ENCODE assay signal across 8 cellular contexts in the genomic region with DNA sequence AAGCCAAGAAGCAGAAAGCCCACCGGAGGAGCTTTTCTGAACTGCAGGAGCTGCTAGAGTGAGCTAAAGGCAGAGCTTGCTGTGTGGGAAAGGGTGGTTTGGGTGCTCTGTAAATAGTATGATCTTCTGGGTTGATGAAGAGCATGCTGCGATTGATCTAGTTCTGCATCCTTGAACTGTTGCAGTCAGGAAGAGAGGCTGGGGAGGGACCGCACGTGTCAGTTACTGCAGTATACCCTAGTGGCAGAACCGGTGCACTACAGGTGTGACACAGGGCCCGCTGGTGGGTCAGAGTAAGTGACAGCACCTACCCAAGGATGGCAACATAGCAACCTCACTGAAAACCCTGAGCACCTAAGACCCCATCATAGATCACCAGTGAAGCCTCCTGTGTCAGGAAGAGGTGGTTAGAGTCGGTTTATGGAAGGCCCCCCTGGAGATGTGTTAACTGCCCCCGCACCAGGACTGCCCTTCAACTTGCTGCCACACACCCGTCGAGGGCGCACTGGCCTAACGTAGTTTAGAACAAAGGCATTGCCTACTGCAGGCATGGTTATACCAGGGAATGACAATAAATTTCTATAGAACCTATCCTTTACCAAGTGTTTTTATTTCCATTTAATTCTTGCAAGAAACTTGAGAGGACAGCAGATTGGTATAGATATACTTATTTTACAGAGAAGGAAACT.
A peak's percentile ranks its signal among the peaks of the same experiment; 100 is the strongest.
DNase-seq lines count a peak whose midpoint lies in the region; ATAC-seq, FAIRE-seq and TF ChIP-seq lines count a peak whose summit lies in the region.

No MANE protein-coding gene starts in this region.

- ATAC-seq in A549: peak; percentile 78 to 93
- ATAC-seq in GM18868 (IDR thresholded peaks at IDR 0.05; ENCODE audit: unreplicated experiment): peak; percentile 94
- ATAC-seq in HG03558 (IDR thresholded peaks at IDR 0.05; ENCODE audit: extremely low read depth, unreplicated experiment): peak; percentile 59
- peak; percentile 89 for ATAC-seq in activated B cell treated with CpG ODN at 0.5 μM for 24 hours (ENCODE audit: low read depth)

- no peak for TF ChIP-seq POLR2A in A549 (IDR thresholded peaks at IDR 0.05; ENCODE audit: low read length)

- H3K4me3 ChIP-seq in A549: no peak overlapping the region

- CTCF ChIA-PET in A549 (lab: Yijun Ruan, JAX): interaction anchor here (1.9 kb wide), 1 partner anchor 11 kb away, joined by 4 read pairs; no protein-coding TSS in a partner anchor
- CTCF ChIA-PET in activated B cell treated with CpG ODN at 0.5 μM for 24 hours (lab: Charles Lee): interaction anchor here (0.9 to 3.5 kb wide), 5 partner anchors 15 to 192 kb away, joined by 4 to 17 read pairs (median 10); no protein-coding TSS in a partner anchor

- DNase-seq in A549 (ENCODE audit: low read depth in 1 of 2, low spot score in 1 of 2) (peak; percentile 15 to 26), activated B cell treated with CpG ODN at 0.5 μM for 24 hours (peak; percentile 37), foreskin melanocyte (no peak), NCI-H446 treated with DMSO at 0.1 percent for 48 hours (lab: John Stamatoyannopoulos, UW) (no peak)
- DNase-seq in effector CD8-positive, alpha-beta T cell (lab: John Stamatoyannopoulos, UW): peak; percentile 22
- DNase-seq in stimulated activated CD4-positive, alpha-beta T cell treated with anti-CD3 and anti-CD28 coated beads, Interleukin-12 subunit alpha, Interleukin-12 subunit beta, amount 100 ng/mL, for 24 hours (ENCODE audit: low read depth in 2 of 2): peak; percentile 22 to 65

- H3K27ac Mint-ChIP-seq in activated B cell treated with CpG ODN at 0.5 μM for 24 hours: no peak overlapping the region

- H3K9me3 ChIP-seq in A549: no peaks in the 10 kb centered on the region

- H3K36me3 Mint-ChIP-seq in activated B cell treated with CpG ODN at 0.5 μM for 24 hours (ENCODE audit: low read depth): no peaks in the 10 kb centered on the region

- peaks cover 8% of the 10 kb centered on the region for H3K27me3 Mint-ChIP-seq in activated B cell treated with CpG ODN at 0.5 μM for 24 hours

- no peaks in the 10 kb centered on the region for H3K9me3 Mint-ChIP-seq in activated B cell treated with CpG ODN at 0.5 μM for 24 hours

- intact Hi-C loops in activated B cell treated with CpG ODN at 0.5 μM for 24 hours (cut with micrococcal nuclease): loop anchor here (1.0 kb wide), 1 partner anchor 186 kb away; no protein-coding TSS in a partner anchor

- H3K4me3 Mint-ChIP-seq in activated B cell treated with CpG ODN at 0.5 μM for 24 hours: no peak overlapping the region

- TF ChIP-seq EP300 in A549 (IDR thresholded peaks at IDR 0.05): no peak

- H3K4me1 Mint-ChIP-seq in activated B cell treated with CpG ODN at 0.5 μM for 24 hours: no peaks in the 10 kb centered on the region

- no peak for FAIRE-seq in A549 (lab: Jason Lieb, UNC)

- no peaks in the 10 kb centered on the region for H3K4me1 ChIP-seq in A549

- H3K4me2 ChIP-seq in A549: no peak overlapping the region

- 28% methylated on average over 12 of the region's 12 CpGs for WGBS in A549 (ENCODE audit: missing lambda C conversion rate)

- POLR2A ChIA-PET in A549 (lab: Yijun Ruan, JAX) (no interaction called here), activated B cell treated with CpG ODN at 0.5 μM for 24 hours (lab: Charles Lee) (no interaction called here)

- TF ChIP-seq CTCF in A549 (IDR thresholded peaks at IDR 0.05): no peak
- no peak for TF ChIP-seq CTCF in activated B cell treated with CpG ODN at 0.5 μM for 24 hours (IDR thresholded peaks at IDR 0.05)

- TF ChIP-seq RAD21 in A549 (conservative IDR thresholded peaks at IDR 0.05 in 1 of 2, IDR thresholded peaks at IDR 0.05 in 1 of 2): no peak

- no peak overlapping the region for H3K27ac ChIP-seq in A549

TF ChIP-seq in A549, 52 proteins besides CTCF, POLR2A, EP300 and RAD21:
- no peak for TF ChIP-seq HOXA7 (CRISPR knock-in tag; IDR thresholded peaks at IDR 0.05)
- TF ChIP-seq ZNF302 (CRISPR knock-in tag; IDR thresholded peaks at IDR 0.05): no peak
- no peak for TF ChIP-seq BCL3 (IDR thresholded peaks at IDR 0.05)
- no peak for TF ChIP-seq ZSCAN20 (CRISPR knock-in tag; IDR thresholded peaks at IDR 0.05)
- TF ChIP-seq EHMT2 (IDR thresholded peaks at IDR 0.05; ENCODE audit: low read depth): no peak
- TF ChIP-seq CBX2 (IDR thresholded peaks at IDR 0.05; ENCODE audit: borderline replicate concordance, low read depth): no peak
- no peak for TF ChIP-seq FOXS1 (CRISPR knock-in tag; IDR thresholded peaks at IDR 0.05)
- TF ChIP-seq HOXB13 (CRISPR knock-in tag; IDR thresholded peaks at IDR 0.05; ENCODE audit: low read depth): no peak
- TF ChIP-seq SREBF2 (IDR thresholded peaks at IDR 0.05): no peak
- TF ChIP-seq SMC3 (IDR thresholded peaks at IDR 0.05): no peak
- no peak for TF ChIP-seq ZFP36 (IDR thresholded peaks at IDR 0.05; ENCODE audit: borderline replicate concordance, partially characterized antibody)
- no peak for TF ChIP-seq ZC3H11A (IDR thresholded peaks at IDR 0.05)
- no peak for TF ChIP-seq BHLHE40 (IDR thresholded peaks at IDR 0.05; ENCODE audit: low read depth, low read length)
- no peak for TF ChIP-seq MAFK (IDR thresholded peaks at IDR 0.05; ENCODE audit: partially characterized antibody)

Comparison
In these comparisons a context has a peak if more than half of its experiments do, and no peak if none do; other contexts are left out.
1. DNase-seq: peak in A549 (2 of 2), activated B cell treated with CpG ODN at 0.5 μM for 24 hours (single experiment), effector CD8-positive, alpha-beta T cell (single experiment) and stimulated activated CD4-positive, alpha-beta T cell treated with anti-CD3 and anti-CD28 coated beads, Interleukin-12 subunit alpha, Interleukin-12 subunit beta, amount 100 ng/mL, for 24 hours (2 of 2); none in foreskin melanocyte (single experiment) and NCI-H446 treated with DMSO at 0.1 percent for 48 hours (single experiment).
2. Peak in every context shown above with its lines, with median percentiles within 50 percentile points of each other: ATAC-seq.